Comparison of ENCODE assay signal across 23 cellular contexts in the genomic region with DNA sequence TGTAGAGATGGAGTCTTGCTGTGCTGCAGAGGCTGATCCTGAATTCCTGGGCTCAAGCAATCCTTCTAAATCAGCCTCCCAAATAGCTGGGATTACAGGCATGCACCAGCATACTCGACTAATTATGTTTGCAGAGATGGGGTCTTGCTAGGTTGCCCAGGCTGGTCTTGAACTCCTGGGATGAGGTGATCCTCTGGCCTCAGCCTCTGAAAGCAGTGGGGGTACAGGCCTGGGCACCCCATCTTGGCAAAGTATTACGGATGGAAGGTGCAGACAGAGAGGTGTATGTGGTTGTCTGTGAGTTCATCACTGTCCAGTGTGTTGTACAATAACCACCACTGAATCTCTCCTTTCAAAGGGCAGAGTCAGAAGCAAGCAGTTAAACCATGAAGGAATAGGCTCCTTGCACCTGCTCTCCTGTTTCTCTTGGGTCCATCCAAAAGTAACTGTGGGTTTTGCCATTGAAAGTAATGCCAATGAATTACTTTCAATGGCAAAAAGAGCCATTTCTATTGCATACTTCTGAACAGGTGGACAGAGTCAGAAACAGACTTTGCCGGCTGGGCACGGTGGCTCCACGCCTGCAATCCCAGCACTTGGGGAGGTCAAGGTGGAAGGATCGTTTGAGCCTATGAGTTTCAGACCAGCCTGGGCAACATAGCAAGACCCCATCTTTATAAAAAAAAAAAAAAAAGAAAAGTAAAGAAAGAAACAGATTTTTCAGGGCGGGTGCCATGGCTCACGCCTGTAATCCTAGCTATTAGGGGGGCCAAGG. TPM values are rescaled to one million over a fixed set of nuclear protein-coding genes. Genes with fewer than 3 reads are reported as not detected.
DNase-seq lines count a peak whose midpoint lies in the region; ATAC-seq, FAIRE-seq and TF ChIP-seq lines count a peak whose summit lies in the region.
"Had no signal": no experiment of that assay in that cellular context is flagged by ENCODE, and none has a peak within 500 bp of the region (broad histone marks: within the 10 kb centered on the region; RNA-seq: fewer than 3 reads in every experiment).

No MANE protein-coding gene starts in this region.

- in situ Hi-C loops in HepG2 (cut with HindIII; ENCODE audit: extremely low pct_ligation_motif_present, low pct_unique_long_range_greater_than_20kb): loop anchor here (5.0 kb wide), 1 partner anchor 117 kb away; no protein-coding TSS in a partner anchor

- H3K4me1 ChIP-seq in right atrium auricular region (no peaks in the 10 kb centered on the region), HepG2 (ENCODE audit: insufficient read depth, low read length) (peaks cover 10% of the 10 kb centered on the region), uterus (no peaks in the 10 kb centered on the region)
- H3K4me1 ChIP-seq: Peyer's patch had no signal

- H3K27me3 Mint-ChIP-seq in activated CD4-positive, alpha-beta memory T cell treated with anti-CD3 and anti-CD28 coated beads, Interleukin-2, amount 10 ng/mL, durations not matched to agents 7 days and 5 days: no peaks in the 10 kb centered on the region
- H3K27me3 Mint-ChIP-seq: CD4-positive, CD25-positive, alpha-beta regulatory T cell had no signal

- TF ChIP-seq EP300 in HepG2 (IDR thresholded peaks at IDR 0.05; ENCODE audit: low read depth in 2 of 2, low read length in 2 of 2) (no peak), HepG2 (CRISPR knock-in tag; IDR thresholded peaks at IDR 0.05; ENCODE audit: borderline replicate concordance) (no peak)

- H3K9me3 Mint-ChIP-seq in activated CD4-positive, alpha-beta memory T cell treated with anti-CD3 and anti-CD28 coated beads, Interleukin-2, amount 10 ng/mL, durations not matched to agents 7 days and 5 days: no peaks in the 10 kb centered on the region
- H3K9me3 Mint-ChIP-seq: CD4-positive, CD25-positive, alpha-beta regulatory T cell; HFFc6 had no signal

- no TSS peak for BruUV-seq in HepG2 (replicated peaks; lab: Mats Ljungman, UMichigan)

- H3K9ac ChIP-seq in HepG2 (ENCODE audit: insufficient read depth, low read depth, low read length): no peak overlapping the region

- ATAC-seq in left ventricle myocardium superior (no peak), HepG2 (no peak), HG02642 (IDR thresholded peaks at IDR 0.05; ENCODE audit: poor library complexity, unreplicated experiment) (no peak)
- ATAC-seq: GM12878 had no signal

- H3K4me3 ChIP-seq in right atrium auricular region (no peak overlapping the region), HepG2 (replicated peaks in 1 of 3; ENCODE audit: insufficient read depth in 1 of 3, low read depth in 2 of 3, low read length in 3 of 3) (no peak overlapping the region), uterus (no peak overlapping the region)
- H3K4me3 ChIP-seq: GM12878, Peyer's patch had no signal

- no peak for TF ChIP-seq RAD21 in HepG2 (CRISPR knock-in tag; IDR thresholded peaks at IDR 0.05)

- no peaks in the 10 kb centered on the region for H3K36me3 Mint-ChIP-seq in activated CD4-positive, alpha-beta memory T cell treated with anti-CD3 and anti-CD28 coated beads, Interleukin-2, amount 10 ng/mL, durations not matched to agents 7 days and 5 days (ENCODE audit: low read depth)
- H3K36me3 Mint-ChIP-seq: CD4-positive, CD25-positive, alpha-beta regulatory T cell had no signal

- H3K27ac ChIP-seq in right atrium auricular region (no peak overlapping the region), HepG2 (ENCODE audit: extremely low read length, insufficient read depth, low read length) (no peak overlapping the region), uterus (no peak overlapping the region)
- H3K27ac ChIP-seq: Peyer's patch had no signal

- H3K27me3 ChIP-seq in right atrium auricular region (no peaks in the 10 kb centered on the region), HepG2 (ENCODE audit: control insufficient read depth in 1 of 2, insufficient read depth in 2 of 2, low read length in 2 of 2) (no peaks in the 10 kb centered on the region), uterus (no peaks in the 10 kb centered on the region)
- H3K27me3 ChIP-seq: Peyer's patch had no signal

- TF ChIP-seq CTCF in right atrium auricular region (IDR thresholded peaks at IDR 0.05) (no peak), HepG2 (CRISPR knock-in tag; IDR thresholded peaks at IDR 0.05) (no peak), uterus (IDR thresholded peaks at IDR 0.05) (no peak)

- H3K36me3 ChIP-seq in right atrium auricular region (no peaks in the 10 kb centered on the region), HepG2 (replicated peaks in 1 of 2; ENCODE audit: control insufficient read depth in 1 of 2, insufficient read depth in 2 of 2, low read length in 2 of 2) (no peaks in the 10 kb centered on the region), uterus (no peaks in the 10 kb centered on the region)
- H3K36me3 ChIP-seq: Peyer's patch had no signal

- H3K27ac Mint-ChIP-seq in activated CD4-positive, alpha-beta memory T cell treated with anti-CD3 and anti-CD28 coated beads, Interleukin-2, amount 10 ng/mL, durations not matched to agents 7 days and 5 days: no peak overlapping the region
- H3K27ac Mint-ChIP-seq: HFFc6 had no signal

- TF ChIP-seq POLR2A in HepG2 (IDR thresholded peaks at IDR 0.05; ENCODE audit: insufficient read depth in 1 of 2, low read depth in 2 of 2, low read length in 2 of 2): no peak
- TF ChIP-seq POLR2A in uterus (IDR thresholded peaks at IDR 0.05): no peak

- H3K9me3 ChIP-seq in right atrium auricular region: no peaks in the 10 kb centered on the region
- H3K9me3 ChIP-seq in HepG2 (ENCODE audit: low read length): no peaks in the 10 kb centered on the region
- no peaks in the 10 kb centered on the region for H3K9me3 ChIP-seq in uterus
- H3K9me3 ChIP-seq: Peyer's patch had no signal

- peaks cover 52% of the 10 kb centered on the region for H3K4me1 Mint-ChIP-seq in activated CD4-positive, alpha-beta memory T cell treated with anti-CD3 and anti-CD28 coated beads, Interleukin-2, amount 10 ng/mL, durations not matched to agents 7 days and 5 days

- H3K4me2 ChIP-seq in HepG2 (ENCODE audit: low read depth, low read length): no peak overlapping the region

- intact Hi-C loops in left ventricle myocardium superior (cut with micrococcal nuclease) (no loop called here), HepG2 (cut with micrococcal nuclease; ENCODE audit: unreplicated experiment) (loop anchor here (10.0 kb wide), 1 partner anchor 50 kb away; the partner anchor contains the start of gene P2RY8), uterus (cut with DNase I; ENCODE audit: low total_unique reads) (no loop called here)

- no peak overlapping the region for H2AFZ ChIP-seq in HepG2 (ENCODE audit: low read length)

- CTCF ChIA-PET in activated CD4-positive, alpha-beta memory T cell treated with anti-CD3 and anti-CD28 coated beads, Interleukin-2, amount 10 ng/mL, durations not matched to agents 7 days and 5 days (lab: Charles Lee): no interaction called here
- CTCF ChIA-PET in HepG2 (lab: Yijun Ruan, JAX; ENCODE audit: low intra/inter-chr PET ratio, low total read pairs): no interaction called here

- no peaks in the 10 kb centered on the region for H3K79me2 ChIP-seq in HepG2 (ENCODE audit: insufficient read depth, low read length)

- FAIRE-seq in HepG2 (lab: Jason Lieb, UNC): no peak
- FAIRE-seq: GM12878 had no signal

- POLR2A ChIA-PET in activated CD4-positive, alpha-beta memory T cell treated with anti-CD3 and anti-CD28 coated beads, Interleukin-2, amount 10 ng/mL, durations not matched to agents 7 days and 5 days (lab: Charles Lee): no interaction called here
- POLR2A ChIA-PET in HepG2 (lab: Yijun Ruan, JAX): no interaction called here

- no peaks in the 10 kb centered on the region for H4K20me1 ChIP-seq in HepG2 (ENCODE audit: insufficient read depth, low read length)

- DNase-seq in right atrium auricular region (ENCODE audit: low spot score) (peak; percentile 13), left ventricle myocardium superior (no peak), HepG2 (ENCODE audit: low spot score) (no peak), hippocampal formation (lab: John Stamatoyannopoulos, UW) (no peak), uterus (no peak), occipital lobe (lab: John Stamatoyannopoulos, UW) (no peak)
- DNase-seq in activated CD4-positive, alpha-beta memory T cell treated with anti-CD3 and anti-CD28 coated beads, Interleukin-2, amount 10 ng/mL, durations not matched to agents 7 days and 5 days: peak; percentile 14
- DNase-seq: AML-193; CD4-positive, CD25-positive, alpha-beta regulatory T cell; DMS53; GOT3; HFFc6; Karpas-422; NCI-H1417; NCI-H2029; NCI-H2171 treated with DMSO at 0.1 percent for 48 hours; NCI-H510A; NCI-H82; Peyer's patch; Right ventricle myocardium superior had no signal

- 43% methylated on average over 8 of the region's 8 CpGs for WGBS in HepG2 (ENCODE audit: low lambda C conversion rate)

- no peak overlapping the region for H3K4me3 Mint-ChIP-seq in activated CD4-positive, alpha-beta memory T cell treated with anti-CD3 and anti-CD28 coated beads, Interleukin-2, amount 10 ng/mL, durations not matched to agents 7 days and 5 days

RNA-seq across cellular contexts. Expression of gene AKAP17A, which starts 7.0 kb away (rescaled TPM):
- total RNA-seq in right atrium auricular region: 10 to 100 TPM; 16.0 to 19.3 TPM
- 16.8 TPM for total RNA-seq in left ventricle myocardium superior
- total RNA-seq in activated CD4-positive, alpha-beta memory T cell treated with anti-CD3 and anti-CD28 coated beads, Interleukin-2, amount 10 ng/mL, durations not matched to agents 7 days and 5 days: 10 to 100 TPM; 88.5 to 89.5 TPM
- 16.8 and 26.5 TPM in 2 replicates for total RNA-seq in HepG2 (2016; rRNA removed; fragmentation: Illumina TruSeq; extraction: Trizol)
- 6.5 and 6.8 TPM in 2 replicates for total RNA-seq in HepG2 (2016; cell fraction: cytosol; rRNA removed; fragmentation: Illumina TruSeq; extraction: Trizol; ENCODE audit: low read depth)
- total RNA-seq in HepG2 (2016; cell fraction: insoluble cytoplasmic fraction; rRNA removed; fragmentation: Illumina TruSeq; extraction: Trizol): 14.2 and 27.6 TPM in 2 replicates
- 10.5 and 10.6 TPM in 2 replicates for total RNA-seq in HepG2 (2016; cell fraction: membrane; rRNA removed; fragmentation: Illumina TruSeq; extraction: Trizol)
- total RNA-seq in HepG2 (2016; cell fraction: nucleus; rRNA removed; fragmentation: Illumina TruSeq; extraction: Trizol): 20.8 and 27.2 TPM in 2 replicates
- polyA plus RNA-seq in HepG2 (2011; rRNA removed): 20.5 and 29.8 TPM in 2 replicates
- 8.1 and 10.8 TPM in 2 replicates for polyA plus RNA-seq in HepG2 (2011; cell fraction: cytosol; rRNA removed)
- polyA plus RNA-seq in HepG2 (2011; cell fraction: nucleus; rRNA removed): 303 and 327 TPM in 2 replicates
- polyA plus RNA-seq in HepG2 (2012): 24.1 and 26.3 TPM in 2 replicates
- 2.3 and 2.6 TPM in 2 replicates for polyA plus RNA-seq in HepG2 (2016; cell fraction: cytosol; fragmentation: Illumina TruSeq; extraction: Trizol; ENCODE audit: low read depth)
- polyA plus RNA-seq in HepG2 (2016; cell fraction: insoluble cytoplasmic fraction; fragmentation: Illumina TruSeq; extraction: Trizol; ENCODE audit: low read depth): 17.5 and 20.6 TPM in 2 replicates
- polyA plus RNA-seq in HepG2 (2016; cell fraction: membrane; fragmentation: Illumina TruSeq; extraction: Trizol; ENCODE audit: low read depth): 6.1 and 6.3 TPM in 2 replicates
- 80.9 and 81.0 TPM in 2 replicates for polyA plus RNA-seq in HepG2 (2016; cell fraction: nucleus; fragmentation: Illumina TruSeq; extraction: Trizol; ENCODE audit: insufficient read depth, low read depth)
- polyA minus RNA-seq in HepG2 (2011; rRNA and poly(A)+ RNA removed; ENCODE audit: low replicate concordance): 5.9 and 7.1 TPM in 2 replicates
- polyA minus RNA-seq in HepG2 (2011; cell fraction: cytosol; rRNA and poly(A)+ RNA removed): 4.2 and 5.9 TPM in 2 replicates
- polyA minus RNA-seq in HepG2 (2011; cell fraction: nucleus; rRNA and poly(A)+ RNA removed): 19.3 and 20.2 TPM in 2 replicates
- total RNA-seq in uterus: 10 to 100 TPM; 21.5 to 52.9 (median 29.6) TPM
- total RNA-seq in occipital lobe: 11.5 TPM

RNA-seq across cellular contexts. Expression of gene ASMT, which starts 30.4 kb away (rescaled TPM):
- total RNA-seq in right atrium auricular region (not detected), left ventricle myocardium superior (not detected), HepG2 (2016; rRNA removed; fragmentation: Illumina TruSeq; extraction: Trizol) (not detected in 2 replicates), uterus (1 to 10 TPM in 1 of 4 donors, under 1 TPM in 1, not detected in 2; 0.21 to 2.6 TPM), occipital lobe (0.62 TPM)
- under 1 TPM; 0.40 to 0.48 TPM for total RNA-seq in activated CD4-positive, alpha-beta memory T cell treated with anti-CD3 and anti-CD28 coated beads, Interleukin-2, amount 10 ng/mL, durations not matched to agents 7 days and 5 days
- total RNA-seq in HepG2 (2016; cell fraction: cytosol; rRNA removed; fragmentation: Illumina TruSeq; extraction: Trizol; ENCODE audit: low read depth): not detected in 2 replicates
- total RNA-seq in HepG2 (2016; cell fraction: insoluble cytoplasmic fraction; rRNA removed; fragmentation: Illumina TruSeq; extraction: Trizol): not detected in 2 replicates
- total RNA-seq in HepG2 (2016; cell fraction: membrane; rRNA removed; fragmentation: Illumina TruSeq; extraction: Trizol): not detected in 2 replicates
- not detected in 2 replicates for total RNA-seq in HepG2 (2016; cell fraction: nucleus; rRNA removed; fragmentation: Illumina TruSeq; extraction: Trizol)
- 0.04 and 0.33 TPM in 2 replicates for polyA plus RNA-seq in HepG2 (2011; rRNA removed)
- polyA plus RNA-seq in HepG2 (2011; cell fraction: cytosol; rRNA removed): 0.04 and 0.06 TPM in 2 replicates
- polyA plus RNA-seq in HepG2 (2011; cell fraction: nucleus; rRNA removed): not detected in 2 replicates
- not detected in 2 replicates for polyA plus RNA-seq in HepG2 (2012)
- 0.14 TPM in 1 of 2 replicates, not detected in the other for polyA plus RNA-seq in HepG2 (2016; cell fraction: cytosol; fragmentation: Illumina TruSeq; extraction: Trizol; ENCODE audit: low read depth)
- not detected in 2 replicates for polyA plus RNA-seq in HepG2 (2016; cell fraction: insoluble cytoplasmic fraction; fragmentation: Illumina TruSeq; extraction: Trizol; ENCODE audit: low read depth)
- polyA plus RNA-seq in HepG2 (2016; cell fraction: membrane; fragmentation: Illumina TruSeq; extraction: Trizol; ENCODE audit: low read depth): 0.15 TPM in 1 of 2 replicates, not detected in the other
- not detected in 2 replicates for polyA plus RNA-seq in HepG2 (2016; cell fraction: nucleus; fragmentation: Illumina TruSeq; extraction: Trizol; ENCODE audit: insufficient read depth, low read depth)
- polyA minus RNA-seq in HepG2 (2011; rRNA and poly(A)+ RNA removed; ENCODE audit: low replicate concordance): not detected in 2 replicates
- polyA minus RNA-seq in HepG2 (2011; cell fraction: cytosol; rRNA and poly(A)+ RNA removed): not detected in 2 replicates
- not detected in 2 replicates for polyA minus RNA-seq in HepG2 (2011; cell fraction: nucleus; rRNA and poly(A)+ RNA removed)
- total RNA-seq: CD4-positive, CD25-positive, alpha-beta regulatory T cell; G401; GM12878; Right ventricle myocardium superior had no signal

RNA-seq across cellular contexts. Expression of gene P2RY8, which starts 47.4 kb away (rescaled TPM):
- total RNA-seq in right atrium auricular region: 1 to 10 TPM in 1 of 2 donors, under 1 TPM in 1; 0.93 to 1.3 TPM
- 2.6 TPM for total RNA-seq in left ventricle myocardium superior
- 100 to 1,000 TPM; 177 to 180 TPM for total RNA-seq in activated CD4-positive, alpha-beta memory T cell treated with anti-CD3 and anti-CD28 coated beads, Interleukin-2, amount 10 ng/mL, durations not matched to agents 7 days and 5 days
- total RNA-seq in HepG2 (2016; rRNA removed; fragmentation: Illumina TruSeq; extraction: Trizol): 0.66 and 1.0 TPM in 2 replicates
- 0.09 and 0.10 TPM in 2 replicates for total RNA-seq in HepG2 (2016; cell fraction: cytosol; rRNA removed; fragmentation: Illumina TruSeq; extraction: Trizol; ENCODE audit: low read depth)
- total RNA-seq in HepG2 (2016; cell fraction: insoluble cytoplasmic fraction; rRNA removed; fragmentation: Illumina TruSeq; extraction: Trizol): 0.68 and 1.1 TPM in 2 replicates
- total RNA-seq in HepG2 (2016; cell fraction: membrane; rRNA removed; fragmentation: Illumina TruSeq; extraction: Trizol): 0.31 and 0.34 TPM in 2 replicates
- total RNA-seq in HepG2 (2016; cell fraction: nucleus; rRNA removed; fragmentation: Illumina TruSeq; extraction: Trizol): 1.0 and 1.6 TPM in 2 replicates
- polyA plus RNA-seq in HepG2 (2011; rRNA removed): 1.3 and 3.1 TPM in 2 replicates
- polyA plus RNA-seq in HepG2 (2011; cell fraction: cytosol; rRNA removed): 2.0 and 2.3 TPM in 2 replicates
- polyA plus RNA-seq in HepG2 (2011; cell fraction: nucleus; rRNA removed): 1.5 and 1.8 TPM in 2 replicates
- polyA plus RNA-seq in HepG2 (2012): 2.1 and 2.4 TPM in 2 replicates
- polyA plus RNA-seq in HepG2 (2016; cell fraction: cytosol; fragmentation: Illumina TruSeq; extraction: Trizol; ENCODE audit: low read depth): 0.08 and 0.09 TPM in 2 replicates
- polyA plus RNA-seq in HepG2 (2016; cell fraction: insoluble cytoplasmic fraction; fragmentation: Illumina TruSeq; extraction: Trizol; ENCODE audit: low read depth): 0.65 and 0.91 TPM in 2 replicates
- polyA plus RNA-seq in HepG2 (2016; cell fraction: membrane; fragmentation: Illumina TruSeq; extraction: Trizol; ENCODE audit: low read depth): 0.16 and 0.28 TPM in 2 replicates
- 2.0 and 2.3 TPM in 2 replicates for polyA plus RNA-seq in HepG2 (2016; cell fraction: nucleus; fragmentation: Illumina TruSeq; extraction: Trizol; ENCODE audit: insufficient read depth, low read depth)
- 0.09 and 7.8 TPM in 2 replicates for polyA minus RNA-seq in HepG2 (2011; rRNA and poly(A)+ RNA removed; ENCODE audit: low replicate concordance)
- 2.4 and 2.6 TPM in 2 replicates for polyA minus RNA-seq in HepG2 (2011; cell fraction: cytosol; rRNA and poly(A)+ RNA removed)
- polyA minus RNA-seq in HepG2 (2011; cell fraction: nucleus; rRNA and poly(A)+ RNA removed): 1.4 and 2.2 TPM in 2 replicates
- total RNA-seq in uterus: 1 to 10 TPM in 1 of 4 donors, under 1 TPM in 2, not detected in 1; 0.59 to 3.6 (median 0.90) TPM
- 0.16 TPM for total RNA-seq in occipital lobe
- total RNA-seq: G401, HFFc6 had no signal

Comparison
In these comparisons a context has a peak if more than half of its experiments do, and no peak if none do; other contexts are left out.
1. DNase-seq: peak in right atrium auricular region (single experiment) and activated CD4-positive, alpha-beta memory T cell treated with anti-CD3 and anti-CD28 coated beads, Interleukin-2, amount 10 ng/mL, durations not matched to agents 7 days and 5 days (single experiment); none in left ventricle myocardium superior (single experiment), HepG2 (single experiment), hippocampal formation (0 of 2), uterus (0 of 2) and occipital lobe (single experiment).
2. RNA of gene P2RY8, which starts 47.4 kb away (total RNA-seq): 177 to 180 TPM in activated CD4-positive, alpha-beta memory T cell treated with anti-CD3 and anti-CD28 coated beads, Interleukin-2, amount 10 ng/mL, durations not matched to agents 7 days and 5 days; 2.6 TPM in left ventricle myocardium superior (single experiment), 0.93 to 1.3 TPM in right atrium auricular region, 0.09 to 1.6 TPM in HepG2, 0.59 to 3.6 TPM in uterus and 0.16 TPM in occipital lobe (single experiment); every median in the first group is over 10 times any median in the second.